ENCODE assay signal across 9 cellular contexts in genomic region chr18:36269157-36269556, GRCh38.
"Had no signal": no experiment of that assay in that cellular context is flagged by ENCODE, and none has a peak within 500 bp of the region (broad histone marks: within the 10 kb centered on the region; RNA-seq: fewer than 3 reads in every experiment).

No MANE protein-coding gene starts in this region.

- H3K9me3 ChIP-seq: HAP-1 had no signal

- H3K27ac ChIP-seq: GM23248 had no signal

- DNase-seq: GM23248, GOT3, H7, H9, HCEC 1CT, HFFc6 had no signal

- H2AFZ ChIP-seq: GM23248, GM23338 had no signal

- H3K9ac ChIP-seq: GM23248 had no signal

- H3K9me3 Mint-ChIP-seq: H9, HFFc6 had no signal

- H3K36me3 ChIP-seq: HAP-1 had no signal

- ATAC-seq: GM23338, HCT116 had no signal

- H3K4me2 ChIP-seq: GM23338 had no signal

- H3K27ac Mint-ChIP-seq: GM23338, H9, HFFc6 had no signal

- H3K4me1 ChIP-seq: HAP-1 had no signal

- H3K4me3 ChIP-seq: GM23248, GM23338, HAP-1 had no signal

- H3K4me3 Mint-ChIP-seq: GM23338, H9, HFFc6 had no signal
